ENCODE assay signal across 9 cellular contexts in genomic region chr1:208654241-208654640, GRCh38.
DNase-seq lines count a peak whose midpoint lies in the region; ATAC-seq and TF ChIP-seq lines count a peak whose summit lies in the region.
"Had no signal": no experiment of that assay in that cellular context is flagged by ENCODE, and none has a peak within 500 bp of the region (broad histone marks: within the 10 kb centered on the region; RNA-seq: fewer than 3 reads in every experiment).

No MANE protein-coding gene starts in this region.

- DNase-seq in cardiac muscle cell (ENCODE audit: low read depth in 1 of 2, low spot score in 1 of 2) (peak; percentile 17 to 21), cardiac septum (ENCODE audit: low spot score) (no peak), NCI-H524 (lab: John Stamatoyannopoulos, UW) (peak; percentile 53 to 79), epithelial cell of proximal tubule (ENCODE audit: low read depth) (no peak), T-helper 1 cell (no peak)
- DNase-seq in activated CD8-positive, alpha-beta memory T cell treated with anti-CD3 and anti-CD28 coated beads, Interleukin-2, amount 10 ng/mL, durations not matched to agents 7 days and 5 days = no peak
- no peak for DNase-seq in stimulated activated CD4-positive, alpha-beta T cell treated with anti-CD3 and anti-CD28 coated beads, Interleukin-1b, Interleukin-23, amount 100 ng/mL, for 48 hours
- DNase-seq: SHP77 treated with DMSO at 0.1 percent for 48 hours had no signal

- H3K27me3 ChIP-seq in cardiac muscle cell = no peaks in the 10 kb centered on the region

- H3K36me3 ChIP-seq in cardiac muscle cell = no peaks in the 10 kb centered on the region

- H3K4me1 Mint-ChIP-seq in activated CD8-positive, alpha-beta memory T cell treated with anti-CD3 and anti-CD28 coated beads, Interleukin-2, amount 10 ng/mL, durations not matched to agents 7 days and 5 days = no peaks in the 10 kb centered on the region

- no peaks in the 10 kb centered on the region for H3K36me3 Mint-ChIP-seq in activated CD8-positive, alpha-beta memory T cell treated with anti-CD3 and anti-CD28 coated beads, Interleukin-2, amount 10 ng/mL, durations not matched to agents 7 days and 5 days

- TF ChIP-seq CTCF in cardiac muscle cell (IDR thresholded peaks at IDR 0.05; ENCODE audit: low read depth, low read length) (peak; percentile 34), epithelial cell of proximal tubule (conservative IDR thresholded peaks at IDR 0.05; ENCODE audit: low read depth, low read length) (peak; percentile 70)

- no peak for ATAC-seq in activated CD8-positive, alpha-beta memory T cell treated with anti-CD3 and anti-CD28 coated beads, Interleukin-2, amount 10 ng/mL, durations not matched to agents 7 days and 5 days
- ATAC-seq in GM18909 (IDR thresholded peaks at IDR 0.05; ENCODE audit: poor library complexity, unreplicated experiment) = no peak

- H3K27ac ChIP-seq in cardiac muscle cell = no peak overlapping the region

- H3K9me3 Mint-ChIP-seq in activated CD8-positive, alpha-beta memory T cell treated with anti-CD3 and anti-CD28 coated beads, Interleukin-2, amount 10 ng/mL, durations not matched to agents 7 days and 5 days (ENCODE audit: low read depth) = no peaks in the 10 kb centered on the region

- H3K4me3 Mint-ChIP-seq in activated CD8-positive, alpha-beta memory T cell treated with anti-CD3 and anti-CD28 coated beads, Interleukin-2, amount 10 ng/mL, durations not matched to agents 7 days and 5 days = no peak overlapping the region

- intact Hi-C loops in cardiac septum (cut with DNase I) = loop anchor here (5.0 kb wide), 1 partner anchor 538 kb away; no protein-coding TSS in a partner anchor

- H3K9me3 ChIP-seq in cardiac muscle cell (ENCODE audit: low read depth) = no peaks in the 10 kb centered on the region

- no peaks in the 10 kb centered on the region for H3K4me1 ChIP-seq in cardiac muscle cell (ENCODE audit: low read depth)

- peaks cover 5% of the 10 kb centered on the region for H3K27me3 Mint-ChIP-seq in activated CD8-positive, alpha-beta memory T cell treated with anti-CD3 and anti-CD28 coated beads, Interleukin-2, amount 10 ng/mL, durations not matched to agents 7 days and 5 days

- CTCF ChIA-PET in activated CD8-positive, alpha-beta memory T cell treated with anti-CD3 and anti-CD28 coated beads, Interleukin-2, amount 10 ng/mL, durations not matched to agents 7 days and 5 days (lab: Charles Lee) = interaction anchor here (1.5 kb wide), 1 partner anchor 594 kb away, joined by 6 read pairs; no protein-coding TSS in a partner anchor

- H3K4me3 ChIP-seq in cardiac muscle cell (no peak overlapping the region), epithelial cell of proximal tubule (ENCODE audit: low read depth, low read length) (no peak overlapping the region)

- no peak overlapping the region for H3K27ac Mint-ChIP-seq in activated CD8-positive, alpha-beta memory T cell treated with anti-CD3 and anti-CD28 coated beads, Interleukin-2, amount 10 ng/mL, durations not matched to agents 7 days and 5 days

Comparison
In these comparisons a context has a peak if more than half of its experiments do, and no peak if none do; other contexts are left out.
1. DNase-seq: peak in cardiac muscle cell (2 of 2) and NCI-H524 (2 of 2); none in cardiac septum (single experiment), epithelial cell of proximal tubule (single experiment), activated CD8-positive, alpha-beta memory T cell treated with anti-CD3 and anti-CD28 coated beads, Interleukin-2, amount 10 ng/mL, durations not matched to agents 7 days and 5 days (single experiment), stimulated activated CD4-positive, alpha-beta T cell treated with anti-CD3 and anti-CD28 coated beads, Interleukin-1b, Interleukin-23, amount 100 ng/mL, for 48 hours (single experiment) and T-helper 1 cell (0 of 5).